8 cellular contexts compared by ENCODE assay signal in the genomic region with DNA sequence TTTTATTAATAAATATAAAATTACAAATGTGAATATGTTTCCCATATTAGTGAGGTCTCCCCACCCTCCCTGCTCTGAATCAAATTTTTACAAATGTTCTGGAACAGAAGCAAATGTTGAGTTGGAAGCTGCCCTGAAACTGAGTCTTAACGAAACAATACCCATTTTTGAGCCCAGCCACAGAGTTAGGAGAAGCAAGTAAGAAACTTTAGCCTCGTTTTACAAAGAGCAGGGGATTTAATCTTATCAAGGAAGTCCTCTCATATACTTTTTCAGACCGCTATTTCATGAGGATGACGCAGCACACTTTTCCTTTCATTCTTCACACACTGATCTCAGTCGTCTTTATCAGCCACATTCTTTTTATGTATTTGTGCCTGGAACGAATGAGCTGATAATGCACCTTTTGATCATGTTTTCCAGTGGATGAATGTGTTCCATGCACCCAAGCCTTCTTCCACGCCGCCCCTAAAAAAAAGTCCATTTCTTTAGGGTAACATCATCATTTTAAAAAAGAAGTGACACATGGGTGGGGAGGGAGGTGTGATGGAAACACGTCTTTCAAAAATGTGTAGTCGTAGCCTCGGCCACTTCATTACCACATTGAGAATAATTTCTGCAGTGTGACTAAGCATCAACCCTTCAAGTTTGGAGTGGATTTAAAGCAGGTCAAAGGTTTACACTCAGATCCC.
DNase-seq lines count a peak whose midpoint lies in the region; ATAC-seq lines count a peak whose summit lies in the region.

No MANE protein-coding gene starts in this region.

- no peaks in the 10 kb centered on the region for H3K9me3 Mint-ChIP-seq in stimulated activated naive CD8-positive, alpha-beta T cell treated with anti-CD3 and anti-CD28 coated beads, Interleukin-15, amount 100 ng/mL, for 72 hours

- DNase-seq in activated T-cell treated with anti-CD3 and anti-CD28 coated beads for 48 hours (ENCODE audit: low read depth) (peak; percentile 21), iris pigment epithelial cell (ENCODE audit: low read depth) (peak; percentile 20), D341Med (ENCODE audit: low spot score) (no peak), cortex of kidney (lab: John Stamatoyannopoulos, UW) (no peak), COR-L47 (lab: John Stamatoyannopoulos, UW) (no peak)
- peak in 1 of 2 donors; percentile 23 for DNase-seq in stimulated activated naive CD8-positive, alpha-beta T cell treated with anti-CD3 and anti-CD28 coated beads, Interleukin-15, amount 100 ng/mL, for 72 hours

- H3K27ac Mint-ChIP-seq in stimulated activated naive CD8-positive, alpha-beta T cell treated with anti-CD3 and anti-CD28 coated beads, Interleukin-15, amount 100 ng/mL, for 72 hours = peak overlapping the region; percentile 10 to 92

- no peaks in the 10 kb centered on the region for H3K27me3 Mint-ChIP-seq in stimulated activated naive CD8-positive, alpha-beta T cell treated with anti-CD3 and anti-CD28 coated beads, Interleukin-15, amount 100 ng/mL, for 72 hours

- peaks cover 22% of the 10 kb centered on the region for H3K4me1 Mint-ChIP-seq in stimulated activated naive CD8-positive, alpha-beta T cell treated with anti-CD3 and anti-CD28 coated beads, Interleukin-15, amount 100 ng/mL, for 72 hours

- peak; percentile 34 for ATAC-seq in GM19035 (IDR thresholded peaks at IDR 0.05; ENCODE audit: unreplicated experiment)
- peak; percentile 42 for ATAC-seq in HG03196 (IDR thresholded peaks at IDR 0.05; ENCODE audit: unreplicated experiment)
- ATAC-seq in stimulated activated naive CD8-positive, alpha-beta T cell treated with anti-CD3 and anti-CD28 coated beads, Interleukin-15, amount 100 ng/mL, for 72 hours = peak; percentile 87

- H3K4me3 Mint-ChIP-seq in stimulated activated naive CD8-positive, alpha-beta T cell treated with anti-CD3 and anti-CD28 coated beads, Interleukin-15, amount 100 ng/mL, for 72 hours = peak overlapping the region; percentile 77 to 79

Comparison
In these comparisons a context has a peak if more than half of its experiments do, and no peak if none do; other contexts are left out.
1. ATAC-seq: peak in every context shown above with its lines; median percentile 87 in stimulated activated naive CD8-positive, alpha-beta T cell treated with anti-CD3 and anti-CD28 coated beads, Interleukin-15, amount 100 ng/mL, for 72 hours; 42 in HG03196; 34 in GM19035.
2. DNase-seq: peak in activated T-cell treated with anti-CD3 and anti-CD28 coated beads for 48 hours (single experiment) and iris pigment epithelial cell (single experiment); none in D341Med (single experiment), cortex of kidney (single experiment) and COR-L47 (single experiment).